ENCODE assay signal across 8 cellular contexts in the genomic region with DNA sequence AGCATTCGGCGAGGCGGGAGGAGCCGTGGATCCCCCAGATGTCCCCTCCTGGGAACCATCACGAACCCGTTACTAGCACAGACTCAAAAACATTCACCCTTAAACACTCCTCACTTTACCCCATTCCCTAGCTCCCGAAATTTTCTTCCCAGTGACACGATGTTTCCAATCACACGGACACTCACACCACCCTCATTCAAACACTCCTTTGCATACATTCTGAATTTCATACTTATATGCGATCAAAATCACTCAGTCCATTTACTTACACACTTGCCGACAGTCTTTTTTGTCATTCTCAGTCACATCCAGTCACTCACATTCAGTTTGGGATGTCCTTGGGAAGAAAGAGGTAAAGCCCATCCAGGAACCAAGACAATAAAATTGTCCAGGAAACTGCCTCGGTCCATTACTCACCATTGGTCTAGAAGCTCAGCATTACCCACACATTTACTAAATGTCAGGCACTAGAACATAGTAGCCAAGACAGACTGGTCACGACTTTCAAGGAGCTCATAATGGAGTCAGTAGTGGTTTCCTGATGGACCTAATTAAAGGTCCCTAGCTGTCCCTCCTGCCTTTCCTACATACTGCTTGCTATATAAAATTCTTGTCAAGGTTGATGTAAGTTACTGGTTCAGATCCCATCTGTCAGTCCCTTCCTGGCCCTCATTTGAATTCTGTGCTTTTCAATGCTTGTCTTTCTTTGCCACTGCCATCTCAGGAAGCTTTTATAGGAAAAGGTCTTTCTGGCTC. TPM values are rescaled to one million over a fixed set of nuclear protein-coding genes. Genes with fewer than 3 reads are reported as not detected.
DNase-seq lines count a peak whose midpoint lies in the region; ATAC-seq and TF ChIP-seq lines count a peak whose summit lies in the region.

No MANE protein-coding gene starts in this region.

- TSS peak; percentile 91 for BruUV-seq in Panc1 (replicated peaks; lab: Mats Ljungman, UMichigan)

- peaks cover 9% of the 10 kb centered on the region for H3K36me3 ChIP-seq in Panc1 (ENCODE audit: control insufficient read depth, insufficient read depth, low read length)
- H3K36me3 ChIP-seq in esophagus squamous epithelium: peaks cover 8 to 61% (median 14%) of the 10 kb centered on the region in 3 donors
- no peaks in the 10 kb centered on the region for H3K36me3 ChIP-seq in prostate gland

- H3K4me1 ChIP-seq in Panc1 (ENCODE audit: control insufficient read depth, insufficient read depth, low read length) (peaks cover 22% of the 10 kb centered on the region), esophagus squamous epithelium (peaks cover 16 to 80% (median 48%) of the 10 kb centered on the region in 3 donors), prostate gland (replicated peaks) (peaks cover 6% of the 10 kb centered on the region)

- TF ChIP-seq CTCF in Panc1 (IDR thresholded peaks at IDR 0.05) (no peak), esophagus squamous epithelium (IDR thresholded peaks at IDR 0.05) (no peak), prostate gland (IDR thresholded peaks at IDR 0.05) (no peak)

- H3K27ac ChIP-seq in Panc1 (ENCODE audit: low read length): peak overlapping the region; percentile 99
- peak overlapping the region; percentile 93 to 97 (median 94) for H3K27ac ChIP-seq in esophagus squamous epithelium
- H3K27ac ChIP-seq in prostate gland: peak overlapping the region; percentile 91 to 96

- H3K9me3 ChIP-seq in Panc1 (ENCODE audit: control insufficient read depth, insufficient read depth, low read depth, low read length) (no peaks in the 10 kb centered on the region), esophagus squamous epithelium (no peaks in the 10 kb centered on the region), prostate gland (no peaks in the 10 kb centered on the region)

- POLR2A ChIA-PET in Panc1 (lab: Charles Lee): interaction anchor here (0.5 kb wide), 1 partner anchor 99 kb away, joined by 8 read pairs; no protein-coding TSS in a partner anchor

- CTCF ChIA-PET in Panc1 (lab: Charles Lee): no interaction called here

- no peaks in the 10 kb centered on the region for H3K9me3 Mint-ChIP-seq in activated CD4-positive, alpha-beta T cell treated with anti-CD3 and anti-CD28 coated beads, Interleukin-2, amount 10 ng/mL, durations not matched to agents 24 days and 14 days

- no peaks in the 10 kb centered on the region for H3K27me3 Mint-ChIP-seq in activated CD4-positive, alpha-beta T cell treated with anti-CD3 and anti-CD28 coated beads, Interleukin-2, amount 10 ng/mL, durations not matched to agents 24 days and 14 days

- H3K4me1 Mint-ChIP-seq in activated CD4-positive, alpha-beta T cell treated with anti-CD3 and anti-CD28 coated beads, Interleukin-2, amount 10 ng/mL, durations not matched to agents 24 days and 14 days: peaks cover 54% of the 10 kb centered on the region

- TF ChIP-seq POLR2A in esophagus squamous epithelium (IDR thresholded peaks at IDR 0.05) (no peak), prostate gland (IDR thresholded peaks at IDR 0.05) (no peak)

- intact Hi-C loops in activated CD4-positive, alpha-beta T cell treated with anti-CD3 and anti-CD28 coated beads, Interleukin-2, amount 10 ng/mL, durations not matched to agents 24 days and 14 days (cut with micrococcal nuclease): loop anchor here (2.0 kb wide), 1 partner anchor 136 kb away; a partner anchor contains a TSS
- intact Hi-C loops in Panc1 (cut with micrococcal nuclease; ENCODE audit: unreplicated experiment) (no loop called here), esophagus squamous epithelium (cut with DNase I) (loop anchor here (5.0 kb wide), 1 partner anchor 77 kb away; no protein-coding TSS in a partner anchor), prostate gland (cut with DNase I) (no loop called here)

- no peak; the same call in 1 of the 2 replicates for ATAC-seq in Panc1
- ATAC-seq in HG02970 (IDR thresholded peaks at IDR 0.05; ENCODE audit: low FRiP score, unreplicated experiment): no peak
- ATAC-seq in HG03025 (IDR thresholded peaks at IDR 0.05; ENCODE audit: low FRiP score, unreplicated experiment): no peak
- no peak for ATAC-seq in GM21737 (IDR thresholded peaks at IDR 0.05; ENCODE audit: unreplicated experiment)

- 2 to 4% methylated on average over 13 of the region's 13 CpGs for WGBS in esophagus squamous epithelium, 2 donors
- 3% methylated on average over 13 of the region's 13 CpGs for WGBS in prostate gland

- H3K4me3 ChIP-seq in Panc1 (ENCODE audit: low read depth in 2 of 2, low read length in 2 of 2) (peak overlapping the region; percentile 89 to 98), esophagus squamous epithelium (peak overlapping the region; percentile 62 to 91 (median 78)), prostate gland (peak overlapping the region; percentile 63 to 77)

- peaks cover 37% of the 10 kb centered on the region for H3K36me3 Mint-ChIP-seq in activated CD4-positive, alpha-beta T cell treated with anti-CD3 and anti-CD28 coated beads, Interleukin-2, amount 10 ng/mL, durations not matched to agents 24 days and 14 days (ENCODE audit: low read depth)

- H3K4me3 Mint-ChIP-seq in activated CD4-positive, alpha-beta T cell treated with anti-CD3 and anti-CD28 coated beads, Interleukin-2, amount 10 ng/mL, durations not matched to agents 24 days and 14 days: peak overlapping the region; percentile 93

- DNase-seq in activated CD4-positive, alpha-beta T cell treated with anti-CD3 and anti-CD28 coated beads, Interleukin-2, amount 10 ng/mL, durations not matched to agents 24 days and 14 days: peak; percentile 64
- no peak for DNase-seq in activated CD4-positive, alpha-beta T cell treated with anti-CD3 and anti-CD28 coated beads for 4 hours
- DNase-seq in Panc1 (ENCODE audit: low read depth, low spot score): no peak
- no peak for DNase-seq in esophagus squamous epithelium (lab: John Stamatoyannopoulos, UW)
- DNase-seq in prostate gland (ENCODE audit: low spot score): no peak

- H3K27ac Mint-ChIP-seq in activated CD4-positive, alpha-beta T cell treated with anti-CD3 and anti-CD28 coated beads, Interleukin-2, amount 10 ng/mL, durations not matched to agents 24 days and 14 days: peak overlapping the region; percentile 95

- in situ Hi-C loops in Panc1 (cut with HindIII; ENCODE audit: low pct_unique_long_range_greater_than_20kb, low sequenced_read_pairs): no loop called here

- H3K27me3 ChIP-seq in Panc1 (ENCODE audit: control insufficient read depth, insufficient read depth, low read length) (no peaks in the 10 kb centered on the region), esophagus squamous epithelium (no peaks in the 10 kb centered on the region), prostate gland (replicated peaks; ENCODE audit: insufficient read depth) (no peaks in the 10 kb centered on the region)

RNA-seq across cellular contexts. Expression of a gene that starts 0.6 kb away (rescaled TPM):
- total RNA-seq in activated CD4-positive, alpha-beta T cell treated with anti-CD3 and anti-CD28 coated beads, Interleukin-2, amount 10 ng/mL, durations not matched to agents 24 days and 14 days: 105 and 106 TPM in 2 replicates
- 96.7 TPM for total RNA-seq in Panc1 (2021; ENCODE audit: unreplicated experiment)
- 96.7 TPM for polyA plus RNA-seq in Panc1 (2012; ENCODE audit: insufficient read length)
- total RNA-seq in esophagus squamous epithelium: 10 to 100 TPM; 41.4 to 56.9 (median 52.6) TPM
- 100 to 1,000 TPM in 1 of 2 donors, 10 to 100 TPM in 1; 61.8 to 107 TPM for total RNA-seq in prostate gland

RNA-seq across cellular contexts. Expression of a gene that starts 0.8 kb away (rescaled TPM):
- 16.5 and 17.8 TPM in 2 replicates for total RNA-seq in activated CD4-positive, alpha-beta T cell treated with anti-CD3 and anti-CD28 coated beads, Interleukin-2, amount 10 ng/mL, durations not matched to agents 24 days and 14 days
- total RNA-seq in Panc1 (2021; ENCODE audit: unreplicated experiment) (28.6 TPM), esophagus squamous epithelium (10 to 100 TPM in 1 of 4 donors, 1 to 10 TPM in 3; 3.4 to 10.5 (median 6.5) TPM), prostate gland (10 to 100 TPM; 23.7 to 70.7 TPM)
- 23.2 TPM for polyA plus RNA-seq in Panc1 (2012; ENCODE audit: insufficient read length)

RNA-seq across cellular contexts. Expression of a gene that starts 7.9 kb away (rescaled TPM):
- 53.8 and 54.9 TPM in 2 replicates for total RNA-seq in activated CD4-positive, alpha-beta T cell treated with anti-CD3 and anti-CD28 coated beads, Interleukin-2, amount 10 ng/mL, durations not matched to agents 24 days and 14 days
- 52.0 TPM for total RNA-seq in Panc1 (2021; ENCODE audit: unreplicated experiment)
- polyA plus RNA-seq in Panc1 (2012; ENCODE audit: insufficient read length): 74.7 TPM
- total RNA-seq in esophagus squamous epithelium: 10 to 100 TPM; 17.4 to 22.3 (median 21.0) TPM
- 10 to 100 TPM; 31.6 to 33.6 TPM for total RNA-seq in prostate gland

RNA-seq across cellular contexts. Expression of a gene that starts 17.7 kb away (rescaled TPM):
- 13.8 and 13.9 TPM in 2 replicates for total RNA-seq in activated CD4-positive, alpha-beta T cell treated with anti-CD3 and anti-CD28 coated beads, Interleukin-2, amount 10 ng/mL, durations not matched to agents 24 days and 14 days
- total RNA-seq in Panc1 (2021; ENCODE audit: unreplicated experiment) (8.6 TPM), esophagus squamous epithelium (10 to 100 TPM in 1 of 4 donors, 1 to 10 TPM in 3; 3.0 to 12.4 (median 6.2) TPM), prostate gland (10 to 100 TPM; 28.3 to 41.4 TPM)
- 11.1 TPM for polyA plus RNA-seq in Panc1 (2012; ENCODE audit: insufficient read length)

Comparison
In these comparisons a context has a peak if more than half of its experiments do, and no peak if none do; other contexts are left out.
1. intact Hi-C loops: an anchor here in activated CD4-positive, alpha-beta T cell treated with anti-CD3 and anti-CD28 coated beads, Interleukin-2, amount 10 ng/mL, durations not matched to agents 24 days and 14 days (2.0 kb wide) and esophagus squamous epithelium (5.0 kb wide); none called in Panc1 and prostate gland.